1 cellular context compared by ENCODE assay signal in genomic region chr15:89139613-89140499, GRCh38.
TF ChIP-seq lines count a peak whose summit lies in the region.

No MANE protein-coding gene starts in this region.

TF ChIP-seq in HEK293, 187 proteins besides CTCF, POLR2A, EP300 and RAD21 (continued from another document):
- TF ChIP-seq GLIS1 (tag by site-specific recombination; IDR thresholded peaks at IDR 0.05): peak; percentile 22; the same call in 1 of the 2 replicates
- 0 out of 2 replicates have a peak, but pooled peaks have one; percentile 20 for TF ChIP-seq MZF1 (tag by site-specific recombination; IDR thresholded peaks at IDR 0.05; ENCODE audit: borderline replicate concordance)
- 0 out of 2 replicates have a peak, but pooled peaks have one; percentile 13 for TF ChIP-seq ZBTB21 (tag by site-specific recombination; IDR thresholded peaks at IDR 0.05)
- TF ChIP-seq, protein P1, sequence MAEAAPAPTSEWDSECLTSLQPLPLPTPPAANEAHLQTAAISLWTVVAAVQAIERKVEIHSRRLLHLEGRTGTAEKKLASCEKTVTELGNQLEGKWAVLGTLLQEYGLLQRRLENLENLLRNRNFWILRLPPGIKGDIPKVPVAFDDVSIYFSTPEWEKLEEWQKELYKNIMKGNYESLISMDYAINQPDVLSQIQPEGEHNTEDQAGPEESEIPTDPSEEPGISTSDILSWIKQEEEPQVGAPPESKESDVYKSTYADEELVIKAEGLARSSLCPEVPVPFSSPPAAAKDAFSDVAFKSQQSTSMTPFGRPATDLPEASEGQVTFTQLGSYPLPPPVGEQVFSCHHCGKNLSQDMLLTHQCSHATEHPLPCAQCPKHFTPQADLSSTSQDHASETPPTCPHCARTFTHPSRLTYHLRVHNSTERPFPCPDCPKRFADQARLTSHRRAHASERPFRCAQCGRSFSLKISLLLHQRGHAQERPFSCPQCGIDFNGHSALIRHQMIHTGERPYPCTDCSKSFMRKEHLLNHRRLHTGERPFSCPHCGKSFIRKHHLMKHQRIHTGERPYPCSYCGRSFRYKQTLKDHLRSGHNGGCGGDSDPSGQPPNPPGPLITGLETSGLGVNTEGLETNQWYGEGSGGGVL (tag by site-specific recombination; IDR thresholded peaks at IDR 0.05): peak; percentile 42
- 0 out of 2 replicates have a peak, but pooled peaks have one; percentile 41 for TF ChIP-seq IKZF3 (tag by site-specific recombination; IDR thresholded peaks at IDR 0.05)
- TF ChIP-seq TRIM28 (IDR thresholded peaks at IDR 0.05; ENCODE audit: borderline replicate concordance, low read length): peak; percentile 53; the same call in 1 of the 2 replicates
- TF ChIP-seq ZNF350 (tag by site-specific recombination; IDR thresholded peaks at IDR 0.05): no peak
- no peak for TF ChIP-seq BCL11A (tag by site-specific recombination; IDR thresholded peaks at IDR 0.05; ENCODE audit: low read depth)
- TF ChIP-seq, protein P2, sequence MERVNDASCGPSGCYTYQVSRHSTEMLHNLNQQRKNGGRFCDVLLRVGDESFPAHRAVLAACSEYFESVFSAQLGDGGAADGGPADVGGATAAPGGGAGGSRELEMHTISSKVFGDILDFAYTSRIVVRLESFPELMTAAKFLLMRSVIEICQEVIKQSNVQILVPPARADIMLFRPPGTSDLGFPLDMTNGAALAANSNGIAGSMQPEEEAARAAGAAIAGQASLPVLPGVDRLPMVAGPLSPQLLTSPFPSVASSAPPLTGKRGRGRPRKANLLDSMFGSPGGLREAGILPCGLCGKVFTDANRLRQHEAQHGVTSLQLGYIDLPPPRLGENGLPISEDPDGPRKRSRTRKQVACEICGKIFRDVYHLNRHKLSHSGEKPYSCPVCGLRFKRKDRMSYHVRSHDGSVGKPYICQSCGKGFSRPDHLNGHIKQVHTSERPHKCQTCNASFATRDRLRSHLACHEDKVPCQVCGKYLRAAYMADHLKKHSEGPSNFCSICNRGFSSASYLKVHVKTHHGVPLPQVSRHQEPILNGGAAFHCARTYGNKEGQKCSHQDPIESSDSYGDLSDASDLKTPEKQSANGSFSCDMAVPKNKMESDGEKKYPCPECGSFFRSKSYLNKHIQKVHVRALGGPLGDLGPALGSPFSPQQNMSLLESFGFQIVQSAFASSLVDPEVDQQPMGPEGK (tag by site-specific recombination; IDR thresholded peaks at IDR 0.05): peak; percentile 66
- TF ChIP-seq ZSCAN30 (tag by site-specific recombination; IDR thresholded peaks at IDR 0.05): peak; percentile 18; the same call in 1 of the 2 replicates
- TF ChIP-seq ZFP69B (tag by site-specific recombination; IDR thresholded peaks at IDR 0.05): peak; percentile 26; the same call in 1 of the 2 replicates
- TF ChIP-seq SCRT2 (tag by site-specific recombination; IDR thresholded peaks at IDR 0.05): peak; percentile 83
- TF ChIP-seq ZEB2 (tag by site-specific recombination; IDR thresholded peaks at IDR 0.05): 0 out of 2 replicates have a peak, but pooled peaks have one; percentile 21
- peak; percentile 84 for TF ChIP-seq ZBTB17 (tag by site-specific recombination; IDR thresholded peaks at IDR 0.05)
- TF ChIP-seq ZNF2 (tag by site-specific recombination; IDR thresholded peaks at IDR 0.05): peak; percentile 71; the same call in 1 of the 2 replicates
